Comparison of ENCODE assay signal across 35 cellular contexts in the genomic region with DNA sequence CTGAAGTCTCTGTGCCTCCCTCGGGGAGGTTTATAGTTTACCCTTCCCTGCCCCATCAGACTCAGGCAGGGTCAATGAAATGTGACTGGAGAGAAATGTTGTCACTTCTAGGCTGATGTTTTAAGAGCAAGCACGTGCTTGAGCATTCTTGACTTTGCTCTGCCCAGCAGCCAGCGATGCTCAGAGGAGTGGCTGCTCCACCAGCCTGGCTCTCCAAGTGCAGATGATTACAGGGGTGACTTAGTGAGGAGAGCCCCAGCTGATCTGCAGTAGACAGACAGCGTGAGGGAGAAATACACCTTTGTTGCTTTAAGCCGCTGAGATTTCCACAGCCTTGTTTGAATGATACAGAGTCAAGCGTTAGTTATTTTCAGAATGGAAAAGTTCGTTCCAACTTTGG.
A peak's percentile ranks its signal among the peaks of the same experiment; 100 is the strongest.
DNase-seq lines count a peak whose midpoint lies in the region; ATAC-seq and TF ChIP-seq lines count a peak whose summit lies in the region.
"Had no signal": no experiment of that assay in that cellular context is flagged by ENCODE, and none has a peak within 500 bp of the region (broad histone marks: within the 10 kb centered on the region; RNA-seq: fewer than 3 reads in every experiment).

No MANE protein-coding gene starts in this region.

- H4K8ac ChIP-seq in neuronal stem cell (ENCODE audit: low read depth, low read length) = no peak overlapping the region

- DNase-seq in neuronal stem cell (ENCODE audit: low spot score) = no peak
- peak; percentile 2 for DNase-seq in retina
- DNase-seq in thyroid gland = peak; percentile 87 to 88
- DNase-seq in aorta = no peak
- DNase-seq in posterior vena cava (ENCODE audit: low spot score) = no peak
- DNase-seq in NCI-H1694 treated with DMSO at 0.1 percent for 48 hours (lab: John Stamatoyannopoulos, UW) = no peak
- DNase-seq in activated T-cell treated with anti-CD3 and anti-CD28 coated beads, Interleukin-2, amount 50 U/mL, for 24 hours = no peak
- DNase-seq: 8988T; ACHN; AML-193; BE2C; C1 segment of cervical spinal cord; Caco-2; Calu3; CD4-positive, alpha-beta memory T cell; CD4-positive, alpha-beta T cell; CD4-positive, CD25-positive, alpha-beta regulatory T cell; CD8-positive, alpha-beta memory T cell; CD8-positive, alpha-beta T cell; COR-L47; DMS 273 treated with DMSO at 0.1 percent for 48 hours; DMS153; DMS53; DMS79; DMS79 treated with DMSO at 0.1 percent for 48 hours; DND-41; EL had no signal

- no peaks in the 10 kb centered on the region for H3K9me3 Mint-ChIP-seq in activated T-cell treated with anti-CD3 and anti-CD28 coated beads, Interleukin-2, amount 50 U/mL, for 24 hours

- H3K27ac Mint-ChIP-seq in activated T-cell treated with anti-CD3 and anti-CD28 coated beads, Interleukin-2, amount 50 U/mL, for 24 hours = no peak overlapping the region
- H3K27ac Mint-ChIP-seq: B cell; CD4-positive, alpha-beta memory T cell; CD4-positive, alpha-beta T cell; CD4-positive, CD25-positive, alpha-beta regulatory T cell; CD8-positive, alpha-beta memory T cell; CD8-positive, alpha-beta T cell had no signal

- no peaks in the 10 kb centered on the region for H3K27me3 Mint-ChIP-seq in activated T-cell treated with anti-CD3 and anti-CD28 coated beads, Interleukin-2, amount 50 U/mL, for 24 hours
- H3K27me3 Mint-ChIP-seq: B cell; CD4-positive, alpha-beta memory T cell; CD4-positive, alpha-beta T cell; CD4-positive, CD25-positive, alpha-beta regulatory T cell had no signal

- peak overlapping the region; percentile 74 for H4K91ac ChIP-seq in neuronal stem cell (ENCODE audit: low read depth, low read length, poor library complexity)

- no peak overlapping the region for H3K9ac ChIP-seq in neuronal stem cell (ENCODE audit: low read depth, low read length, poor library complexity)
- H3K9ac ChIP-seq: BLaER1; BLaER1 treated with 17β-estradiol and CSF1 and Interleukin-3, amounts not matched to agents 10 nM and 100 nM had no signal

- no peak overlapping the region for H2BK15ac ChIP-seq in neuronal stem cell (ENCODE audit: low read length)

- intact Hi-C loops in thyroid gland (cut with DNase I) (no loop called here), aorta (cut with DNase I) (no loop called here), posterior vena cava (cut with DNase I) (no loop called here)

- peaks cover 0 to 19% of the 10 kb centered on the region in 2 donors for H3K4me1 ChIP-seq in neuronal stem cell (ENCODE audit: control insufficient read depth in 2 of 2, insufficient read depth in 1 of 2, low read depth in 1 of 2, low read length in 2 of 2)
- H3K4me1 ChIP-seq in thyroid gland = peaks cover 5 to 11% of the 10 kb centered on the region in 2 donors
- H3K4me1 ChIP-seq in aorta (ENCODE audit: control insufficient read depth in 1 of 2, insufficient read depth in 2 of 2, low read length in 2 of 2) = no peaks in the 10 kb centered on the region
- H3K4me1 ChIP-seq: A549; BLaER1; BLaER1 treated with 17β-estradiol and CSF1 and Interleukin-3, amounts not matched to agents 10 nM and 100 nM had no signal

- peak overlapping the region; percentile 48 for H3K18ac ChIP-seq in neuronal stem cell (ENCODE audit: low read length)

- no peak overlapping the region for H3K14ac ChIP-seq in neuronal stem cell (ENCODE audit: low read length)

- no peaks in the 10 kb centered on the region for H3K36me3 Mint-ChIP-seq in activated T-cell treated with anti-CD3 and anti-CD28 coated beads, Interleukin-2, amount 50 U/mL, for 24 hours (ENCODE audit: low read depth)
- H3K36me3 Mint-ChIP-seq: CD14-positive monocyte; CD4-positive, alpha-beta memory T cell; CD4-positive, CD25-positive, alpha-beta regulatory T cell; CD8-positive, alpha-beta memory T cell; CD8-positive, alpha-beta T cell had no signal

- H3K9me3 ChIP-seq in neuronal stem cell (replicated peaks in 1 of 2; ENCODE audit: control insufficient read depth in 2 of 2, insufficient read depth in 1 of 2, low read depth in 1 of 2, low read length in 2 of 2) (peaks cover 0 to 7% of the 10 kb centered on the region in 2 donors), thyroid gland (no peaks in the 10 kb centered on the region), aorta (ENCODE audit: control insufficient read depth, low read length) (peaks cover 4% of the 10 kb centered on the region)
- H3K9me3 ChIP-seq: A549, BE2C, Caco-2 had no signal

- ATAC-seq in aorta (ENCODE audit: low FRiP score) = peak; percentile 51
- no peak for ATAC-seq in GM21576 (IDR thresholded peaks at IDR 0.05; ENCODE audit: unreplicated experiment)
- ATAC-seq: A549; CD8-positive, alpha-beta T cell had no signal

- H3K27me3 ChIP-seq in neuronal stem cell (ENCODE audit: control insufficient read depth in 3 of 3, insufficient read depth in 3 of 3, low read depth in 1 of 3, low read length in 3 of 3) = no peaks in the 10 kb centered on the region
- no peaks in the 10 kb centered on the region for H3K27me3 ChIP-seq in thyroid gland
- H3K27me3 ChIP-seq in aorta (ENCODE audit: control insufficient read depth in 1 of 2, insufficient read depth in 2 of 2, low read length in 1 of 2) = no peaks in the 10 kb centered on the region
- H3K27me3 ChIP-seq: BE2C; BLaER1; BLaER1 treated with 17β-estradiol and CSF1 and Interleukin-3, amounts not matched to agents 10 nM and 100 nM had no signal

- no peak overlapping the region for H2AK5ac ChIP-seq in neuronal stem cell (ENCODE audit: low read depth, low read length)

- peak in 1 of 6 experiments; percentile 26 for TF ChIP-seq CTCF in thyroid gland (IDR thresholded peaks at IDR 0.05)

- no peak overlapping the region for H3K4me3 ChIP-seq in neuronal stem cell (ENCODE audit: low read length in 2 of 2)
- no peak overlapping the region for H3K4me3 ChIP-seq in thyroid gland (replicated peaks in 1 of 3)
- H3K4me3 ChIP-seq in aorta (ENCODE audit: low read length in 2 of 2) = no peak overlapping the region
- H3K4me3 ChIP-seq: A549; BLaER1; BLaER1 treated with 17β-estradiol and CSF1 and Interleukin-3, amounts not matched to agents 10 nM and 100 nM had no signal

- no peak overlapping the region for H2BK120ac ChIP-seq in neuronal stem cell (ENCODE audit: low read depth, low read length)

- WGBS in neuronal stem cell (ENCODE audit: extremely low coverage in 2 of 2, insufficient read length in 2 of 2, insufficient replicate concordance in 1 of 2), 2 donors = no CpG with 5 or more reads among the region's 7 CpGs
- WGBS in thyroid gland, 2 donors = 25 to 27% methylated on average over 6 to 7 of the region's 7 CpGs
- WGBS in aorta, 2 donors = 75% methylated on average over 7 of the region's 7 CpGs

- no peak overlapping the region for H3K23ac ChIP-seq in neuronal stem cell (ENCODE audit: low read depth, low read length, poor library complexity)

- peak overlapping the region; percentile 53 for H2BK12ac ChIP-seq in neuronal stem cell (ENCODE audit: low read length)

- no peaks in the 10 kb centered on the region for H3K79me1 ChIP-seq in neuronal stem cell (ENCODE audit: low read depth, low read length)

- no peak overlapping the region for H2AFZ ChIP-seq in neuronal stem cell (ENCODE audit: low read length)

- H2BK5ac ChIP-seq in neuronal stem cell (ENCODE audit: low read length) = peak overlapping the region; percentile 39

- no peak for TF ChIP-seq POLR2A in thyroid gland (IDR thresholded peaks at IDR 0.05)

- H3K4ac ChIP-seq in neuronal stem cell (ENCODE audit: low read length) = no peak overlapping the region

- no peak overlapping the region for H3K4me3 Mint-ChIP-seq in activated T-cell treated with anti-CD3 and anti-CD28 coated beads, Interleukin-2, amount 50 U/mL, for 24 hours
- H3K4me3 Mint-ChIP-seq: B cell; CD14-positive monocyte; CD4-positive, alpha-beta memory T cell; CD4-positive, alpha-beta T cell; CD4-positive, CD25-positive, alpha-beta regulatory T cell; CD8-positive, alpha-beta memory T cell; CD8-positive, alpha-beta T cell had no signal

- H3K36me3 ChIP-seq in neuronal stem cell (replicated peaks in 1 of 2; ENCODE audit: control insufficient read depth in 2 of 2, insufficient read depth in 2 of 2, low read length in 2 of 2) (peaks cover 0 to 2% of the 10 kb centered on the region in 2 donors), thyroid gland (no peaks in the 10 kb centered on the region), aorta (ENCODE audit: control insufficient read depth in 1 of 2, insufficient read depth in 2 of 2, low read length in 1 of 2) (no peaks in the 10 kb centered on the region)
- H3K36me3 ChIP-seq: BE2C; BLaER1; BLaER1 treated with 17β-estradiol and CSF1 and Interleukin-3, amounts not matched to agents 10 nM and 100 nM had no signal

- H3K27ac ChIP-seq in neuronal stem cell (replicated peaks; ENCODE audit: low read length) (peak overlapping the region; percentile 99), thyroid gland (peak overlapping the region in 2 of 3 donors; percentile 56 to 89), aorta (ENCODE audit: low read depth in 1 of 2, low read length in 2 of 2) (no peak overlapping the region)
- H3K27ac ChIP-seq: 22Rv1; A549; BLaER1; BLaER1 treated with 17β-estradiol and CSF1 and Interleukin-3, amounts not matched to agents 10 nM and 100 nM; C4-2B had no signal

- no peak overlapping the region for H3K4me2 ChIP-seq in neuronal stem cell (ENCODE audit: insufficient read depth, low read length, poor library complexity, severe bottlenecking)
- H3K4me2 ChIP-seq: A549; BLaER1; BLaER1 treated with 17β-estradiol and CSF1 and Interleukin-3, amounts not matched to agents 10 nM and 100 nM had no signal

- H3K4me1 Mint-ChIP-seq in activated T-cell treated with anti-CD3 and anti-CD28 coated beads, Interleukin-2, amount 50 U/mL, for 24 hours (ENCODE audit: low read depth) = no peaks in the 10 kb centered on the region
- H3K4me1 Mint-ChIP-seq: B cell; CD14-positive monocyte; CD4-positive, alpha-beta memory T cell; CD4-positive, CD25-positive, alpha-beta regulatory T cell; CD8-positive, alpha-beta memory T cell had no signal

Comparison
In these comparisons a context has a peak if more than half of its experiments do, and no peak if none do; other contexts are left out.
1. DNase-seq: peak in retina (single experiment) and thyroid gland (2 of 2); none in neuronal stem cell (single experiment), aorta (0 of 2), posterior vena cava (single experiment), NCI-H1694 treated with DMSO at 0.1 percent for 48 hours (single experiment) and activated T-cell treated with anti-CD3 and anti-CD28 coated beads, Interleukin-2, amount 50 U/mL, for 24 hours (single experiment).
2. H3K27ac ChIP-seq: peak in neuronal stem cell (single experiment) and thyroid gland (2 of 3); none in aorta (0 of 2).